ENCODE assay signal across 11 cellular contexts in the genomic region with DNA sequence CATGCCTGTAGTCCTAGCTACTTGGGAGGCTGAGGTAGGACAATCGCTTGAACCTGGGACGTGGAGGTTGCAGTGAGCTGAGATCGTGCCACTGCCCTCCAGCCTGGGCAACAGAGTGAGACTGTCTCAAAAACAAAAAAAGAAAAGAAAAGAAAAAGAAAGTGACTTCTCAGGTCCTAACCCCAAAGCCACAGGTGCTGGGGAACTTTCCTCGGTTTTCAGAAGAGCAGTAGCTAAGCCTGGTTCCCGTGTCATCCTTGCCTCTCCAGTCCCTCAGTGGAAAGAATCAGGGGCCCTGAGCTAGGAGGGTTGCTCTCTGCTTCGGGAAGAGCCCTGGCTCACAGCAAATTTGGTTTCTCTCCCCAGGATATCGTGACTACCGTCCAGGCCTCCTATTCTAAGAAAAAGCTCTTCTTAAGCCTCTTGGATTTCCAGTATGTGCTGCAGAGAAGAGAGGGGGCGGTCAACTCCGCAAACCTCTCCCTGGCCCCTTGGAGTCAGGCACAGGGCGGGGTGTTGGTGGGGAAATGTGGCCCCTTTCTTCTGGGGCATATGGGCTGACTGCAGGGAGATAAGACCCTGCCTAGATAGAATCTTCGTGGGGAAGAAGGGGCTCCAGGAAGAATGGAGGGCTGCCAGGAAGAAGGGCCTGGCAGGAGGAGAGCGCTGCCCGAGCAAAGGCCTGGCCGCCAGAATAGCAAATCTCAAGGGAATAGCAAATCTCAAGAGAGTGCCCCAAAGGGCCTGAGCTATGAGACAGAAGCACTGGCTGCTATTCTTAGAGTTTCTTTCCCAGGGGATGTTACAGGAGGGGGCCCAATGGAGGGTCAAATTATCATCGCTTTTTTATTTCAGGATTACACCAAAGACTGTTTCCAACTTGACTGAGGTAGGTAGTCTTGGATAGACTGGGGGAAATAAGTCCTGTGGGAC. TPM values are rescaled to one million over a fixed set of nuclear protein-coding genes. Genes with fewer than 3 reads are reported as not detected.
A peak's percentile ranks its signal among the peaks of the same experiment; 100 is the strongest.
DNase-seq lines count a peak whose midpoint lies in the region; ATAC-seq and TF ChIP-seq lines count a peak whose summit lies in the region.
"Had no signal": no experiment of that assay in that cellular context is flagged by ENCODE, and none has a peak within 500 bp of the region (broad histone marks: within the 10 kb centered on the region; RNA-seq: fewer than 3 reads in every experiment).

No MANE protein-coding gene starts in this region.

- no peak overlapping the region for H2AFZ ChIP-seq in GM23248

- H3K4me3 ChIP-seq in coronary artery (peak overlapping the region; percentile 2), GM23248 (no peak overlapping the region)

- no peaks in the 10 kb centered on the region for H3K36me3 ChIP-seq in GM23248 (ENCODE audit: low read depth)

- peak overlapping the region; percentile 69 for H3K27ac Mint-ChIP-seq in CD4-positive, alpha-beta T cell

- H3K27me3 Mint-ChIP-seq in CD4-positive, alpha-beta T cell: no peaks in the 10 kb centered on the region

- POLR2A ChIA-PET in CD4-positive, alpha-beta T cell (lab: Charles Lee): no interaction called here

- peaks cover 27% of the 10 kb centered on the region for H3K36me3 Mint-ChIP-seq in CD4-positive, alpha-beta T cell (ENCODE audit: low read depth)

- H4K20me1 ChIP-seq in GM23248 (ENCODE audit: insufficient read depth): no peaks in the 10 kb centered on the region

- peak overlapping the region; percentile 13 for H3K27ac ChIP-seq in CD4-positive, alpha-beta T cell (ENCODE audit: low read depth, low read length)
- H3K27ac ChIP-seq in coronary artery (peak overlapping the region; percentile 6 to 70), GM23248 (no peak overlapping the region)
- H3K27ac ChIP-seq: VCaP had no signal

- intact Hi-C loops in CD4-positive, alpha-beta T cell (cut with DNase I, micrococcal nuclease): no loop called here
- intact Hi-C loops in cardiac septum (cut with DNase I): no loop called here

- H3K9me3 Mint-ChIP-seq in CD4-positive, alpha-beta T cell: no peaks in the 10 kb centered on the region

- no peak overlapping the region for H3K4me2 ChIP-seq in GM23248 (ENCODE audit: unreplicated experiment)

- no peaks in the 10 kb centered on the region for H3K27me3 ChIP-seq in CD4-positive, alpha-beta T cell (ENCODE audit: control insufficient read depth, insufficient read depth, low read length)
- H3K27me3 ChIP-seq in GM23248 (replicated peaks; ENCODE audit: insufficient read depth): no peaks in the 10 kb centered on the region

- 88 to 89% methylated on average over 15 to 16 of the region's 16 CpGs for WGBS in GM23248 (ENCODE audit: low coverage in 1 of 2, low lambda C conversion rate in 2 of 2, missing lambda C conversion rate in 2 of 2), 2 experiments

- DNase-seq in CD4-positive, alpha-beta T cell: no peak
- DNase-seq in coronary artery (ENCODE audit: low spot score) (no peak), GM23248 (no peak), AG20443 (ENCODE audit: low spot score) (no peak), kidney tubule cell (ENCODE audit: low spot score) (no peak), cardiac septum (ENCODE audit: low spot score) (no peak)
- DNase-seq: activated effector memory CD4-positive, alpha-beta T cell treated with anti-CD3 and anti-CD28 coated beads, Interleukin-2, amount 50 U/mL, for 16 hours; KBM-7 had no signal

- CTCF ChIA-PET in CD4-positive, alpha-beta T cell (lab: Charles Lee): no interaction called here

- peaks cover 42% of the 10 kb centered on the region for H3K4me1 Mint-ChIP-seq in CD4-positive, alpha-beta T cell (ENCODE audit: low read depth)

- no peak overlapping the region for H3K9ac ChIP-seq in GM23248

- H3K4me3 Mint-ChIP-seq in CD4-positive, alpha-beta T cell: no peak overlapping the region

- H3K9me2 ChIP-seq in GM23248 (ENCODE audit: insufficient read depth): no peaks in the 10 kb centered on the region

- peaks cover 18% of the 10 kb centered on the region for H3K4me1 ChIP-seq in GM23248 (ENCODE audit: insufficient read depth)

- no peaks in the 10 kb centered on the region for H3F3A ChIP-seq in GM23248 (ENCODE audit: insufficient read depth)

- TF ChIP-seq CTCF in CD4-positive, alpha-beta T cell (IDR thresholded peaks at IDR 0.05): no peak
- TF ChIP-seq CTCF in coronary artery (IDR thresholded peaks at IDR 0.05): no peak

- in situ Hi-C loops in GM23248 (cut with MboI): no loop called here

- 0 out of 2 replicates have a peak, but pooled peaks cover 9% of the 10 kb centered on the region for H3K79me2 ChIP-seq in GM23248 (ENCODE audit: insufficient read depth)

- no peaks in the 10 kb centered on the region for H3K9me3 ChIP-seq in CD4-positive, alpha-beta T cell (ENCODE audit: control insufficient read depth, low read length)
- no peaks in the 10 kb centered on the region for H3K9me3 ChIP-seq in GM23248 (ENCODE audit: low read depth)

- no peak for ATAC-seq in CD4-positive, alpha-beta T cell (ENCODE audit: poor library complexity)
- ATAC-seq in GM19467 (IDR thresholded peaks at IDR 0.05; ENCODE audit: unreplicated experiment) (peak; percentile 37), HG03460 (IDR thresholded peaks at IDR 0.05; ENCODE audit: unreplicated experiment) (peak; percentile 45)

RNA-seq across cellular contexts. Expression of a gene that starts 8.3 kb away (rescaled TPM):
- total RNA-seq in CD4-positive, alpha-beta T cell: 100 to 1,000 TPM; 424 to 434 TPM
- 17.1 and 23.8 TPM in 2 replicates for total RNA-seq in GM23248 (2014; rRNA removed; shearing (Covaris generic))
- 9.3 and 10.6 TPM in 2 replicates for polyA plus RNA-seq in GM23248 (2016; fragmentation: Nextera tagmentation; extraction: Ambion mirVana)
- total RNA-seq in cardiac septum: 12.7 TPM

RNA-seq across cellular contexts. Expression of a gene that starts 19.3 kb away (rescaled TPM):
- total RNA-seq in CD4-positive, alpha-beta T cell: not detected
- not detected in 2 replicates for total RNA-seq in GM23248 (2014; rRNA removed; shearing (Covaris generic))
- not detected in 2 replicates for polyA plus RNA-seq in GM23248 (2016; fragmentation: Nextera tagmentation; extraction: Ambion mirVana)
- total RNA-seq in cardiac septum: not detected

RNA-seq across cellular contexts. Expression of a gene that starts 49.1 kb away (rescaled TPM):
- 100 to 1,000 TPM; 217 to 227 TPM for total RNA-seq in CD4-positive, alpha-beta T cell
- total RNA-seq in GM23248 (2014; rRNA removed; shearing (Covaris generic)): 218 TPM in 2 replicates
- polyA plus RNA-seq in GM23248 (2016; fragmentation: Nextera tagmentation; extraction: Ambion mirVana): 299 and 302 TPM in 2 replicates
- 87.4 TPM for total RNA-seq in cardiac septum

Comparison
In these comparisons a context has a peak if more than half of its experiments do, and no peak if none do; other contexts are left out.
1. RNA of a gene that starts 8.3 kb away (total RNA-seq): 424 to 434 TPM in CD4-positive, alpha-beta T cell; 17.1 to 23.8 TPM in GM23248 and 12.7 TPM in cardiac septum (single experiment); every median in the first group is over 10 times any median in the second.